8 cellular contexts compared by ENCODE assay signal in the genomic region with DNA sequence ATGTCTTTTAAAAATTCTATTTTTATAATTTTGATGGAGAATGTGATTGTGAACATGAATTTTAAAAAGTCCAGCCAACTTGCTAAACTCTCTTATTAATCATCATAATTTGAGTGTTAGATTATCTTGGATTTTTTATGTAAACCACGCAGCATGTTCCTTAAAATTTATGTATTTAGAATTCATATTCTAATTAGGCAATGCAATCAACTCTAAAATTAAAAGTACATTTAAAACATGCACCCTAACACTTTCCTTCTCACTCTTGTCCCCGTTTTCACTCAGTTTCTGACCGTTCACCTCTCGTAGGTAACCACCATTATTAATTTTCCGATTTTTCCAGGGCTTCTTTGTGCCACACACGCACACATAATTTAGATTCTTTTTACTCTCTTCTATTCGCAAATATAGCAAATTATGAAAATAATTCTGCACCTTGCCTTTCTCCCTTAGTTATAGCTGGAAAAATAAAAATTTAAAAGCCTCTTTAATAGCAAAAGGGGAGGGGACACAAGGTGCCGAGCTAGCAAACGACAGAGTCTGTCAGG. TPM values are rescaled to one million over a fixed set of nuclear protein-coding genes. Genes with fewer than 3 reads are reported as not detected.
DNase-seq lines count a peak whose midpoint lies in the region; ATAC-seq lines count a peak whose summit lies in the region.

No MANE protein-coding gene starts in this region.

- H3K36me3 ChIP-seq in effector memory CD4-positive, alpha-beta T cell (ENCODE audit: control insufficient read depth, insufficient read depth, low read length) = no peaks in the 10 kb centered on the region
- H3K36me3 ChIP-seq in neuron (ENCODE audit: insufficient read depth, low read length) = no peaks in the 10 kb centered on the region

- H3K27ac Mint-ChIP-seq in IgD-negative memory B cell = peak overlapping the region in 2 of 3 donors; percentile 88 to 99

- peaks cover 8% of the 10 kb centered on the region for H3K27me3 Mint-ChIP-seq in IgD-negative memory B cell

- ATAC-seq in GM18502 (IDR thresholded peaks at IDR 0.05; ENCODE audit: poor library complexity, unreplicated experiment) = peak; percentile 36
- ATAC-seq in HG03520 (IDR thresholded peaks at IDR 0.05; ENCODE audit: unreplicated experiment) = no peak

- DNase-seq in effector memory CD4-positive, alpha-beta T cell = no peak
- DNase-seq in hepatic stellate cell (ENCODE audit: low spot score) (no peak), ureter (ENCODE audit: low spot score) (no peak), COR-L47 (lab: John Stamatoyannopoulos, UW) (no peak)

- peak overlapping the region; percentile 99 to 100 (median 99) for H3K4me3 Mint-ChIP-seq in IgD-negative memory B cell

- H3K9me3 ChIP-seq in effector memory CD4-positive, alpha-beta T cell (ENCODE audit: control insufficient read depth, low read length) = no peaks in the 10 kb centered on the region
- H3K9me3 ChIP-seq in neuron (ENCODE audit: low read length) = peaks cover 3% of the 10 kb centered on the region

- peak overlapping the region; percentile 99 for H2AFZ ChIP-seq in neuron (ENCODE audit: low read depth, low read length)

- peaks cover 2% of the 10 kb centered on the region for H3K36me3 Mint-ChIP-seq in IgD-negative memory B cell

- H3K4me1 ChIP-seq in effector memory CD4-positive, alpha-beta T cell (ENCODE audit: control insufficient read depth, insufficient read depth, low read length, poor library complexity, severe bottlenecking) = peaks cover 3% of the 10 kb centered on the region
- H3K4me1 ChIP-seq in neuron (ENCODE audit: insufficient read depth, low read length) = peaks cover 11% of the 10 kb centered on the region

- no peaks in the 10 kb centered on the region for H3K27me3 ChIP-seq in effector memory CD4-positive, alpha-beta T cell (replicated peaks; ENCODE audit: control insufficient read depth, insufficient read depth, low read length, poor library complexity, severe bottlenecking)
- H3K27me3 ChIP-seq in neuron (ENCODE audit: insufficient read depth, low read length) = peaks cover 5% of the 10 kb centered on the region

- H3K27ac ChIP-seq in effector memory CD4-positive, alpha-beta T cell (ENCODE audit: insufficient read depth, low read length, poor library complexity, severe bottlenecking) = no peak overlapping the region

- H3K4me3 ChIP-seq in effector memory CD4-positive, alpha-beta T cell (ENCODE audit: insufficient read depth, low read depth, low read length, poor library complexity, severe bottlenecking) = peak overlapping the region; percentile 74
- H3K4me3 ChIP-seq in neuron (ENCODE audit: low read length) = peak overlapping the region; percentile 94

- H3K4me1 Mint-ChIP-seq in IgD-negative memory B cell = peaks cover 19 to 24% (median 22%) of the 10 kb centered on the region in 3 donors

- H3K9me3 Mint-ChIP-seq in IgD-negative memory B cell = no peaks in the 10 kb centered on the region

RNA-seq across cellular contexts. Expression of a gene that starts 0.3 kb away (rescaled TPM):
- polyA plus RNA-seq in IgD-negative memory B cell = 1.9 TPM
- total RNA-seq in ureter = 8.7 TPM

RNA-seq across cellular contexts. Expression of a gene that starts 13.5 kb away (rescaled TPM):
- 0.56 TPM for polyA plus RNA-seq in IgD-negative memory B cell
- 13.9 TPM for total RNA-seq in ureter

RNA-seq across cellular contexts. Expression of a gene that starts 50.1 kb away (rescaled TPM):
- polyA plus RNA-seq in IgD-negative memory B cell = 5.4 TPM
- total RNA-seq in ureter = 11.1 TPM
